In the genomic region with DNA sequence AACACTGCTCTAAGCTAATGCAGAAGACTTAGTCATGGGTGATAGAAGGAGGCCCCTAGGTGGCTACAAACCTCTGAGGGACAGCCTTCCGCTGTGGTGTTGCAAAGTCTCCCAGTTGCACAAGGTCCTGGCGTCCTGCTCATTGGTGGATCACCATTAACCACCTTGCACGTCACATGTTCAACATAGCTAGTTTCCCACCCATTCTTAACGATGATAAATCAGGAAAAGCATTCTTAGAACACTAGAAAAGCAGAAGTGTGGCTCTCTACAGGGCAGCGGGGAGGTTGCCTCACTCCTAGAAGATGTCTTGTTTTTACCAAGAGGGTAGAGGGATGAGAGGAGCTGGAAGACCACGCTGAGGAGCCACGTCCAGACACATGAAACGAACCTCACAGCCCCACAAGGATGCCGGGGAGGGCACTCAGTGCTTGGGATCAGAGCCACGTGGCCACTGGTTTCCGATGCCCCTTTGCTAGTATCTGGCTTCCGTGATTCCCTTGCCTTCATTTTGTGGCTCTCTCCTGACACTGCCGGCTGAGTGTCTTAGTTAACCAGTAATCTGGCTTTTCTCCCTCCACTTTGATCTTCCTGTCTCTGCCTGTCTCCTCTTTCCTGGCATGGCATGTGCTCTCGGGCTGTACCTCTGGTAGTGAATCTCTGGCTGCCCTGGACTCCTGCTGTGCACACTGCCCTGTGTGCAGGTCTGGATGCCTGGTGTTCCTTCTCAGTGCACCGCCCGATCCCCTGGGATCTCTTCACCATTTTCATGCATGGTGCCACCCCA, we compare ENCODE assay signal across 1 cellular context.
TF ChIP-seq lines count a peak whose summit lies in the region.

No MANE protein-coding gene starts in this region.

TF ChIP-seq in GM12878, 131 proteins besides CTCF, POLR2A, EP300 and RAD21 (continued from another document):
- TF ChIP-seq SREBF1 (IDR thresholded peaks at IDR 0.05; ENCODE audit: low read length) = no peak
- TF ChIP-seq, protein P1, sequence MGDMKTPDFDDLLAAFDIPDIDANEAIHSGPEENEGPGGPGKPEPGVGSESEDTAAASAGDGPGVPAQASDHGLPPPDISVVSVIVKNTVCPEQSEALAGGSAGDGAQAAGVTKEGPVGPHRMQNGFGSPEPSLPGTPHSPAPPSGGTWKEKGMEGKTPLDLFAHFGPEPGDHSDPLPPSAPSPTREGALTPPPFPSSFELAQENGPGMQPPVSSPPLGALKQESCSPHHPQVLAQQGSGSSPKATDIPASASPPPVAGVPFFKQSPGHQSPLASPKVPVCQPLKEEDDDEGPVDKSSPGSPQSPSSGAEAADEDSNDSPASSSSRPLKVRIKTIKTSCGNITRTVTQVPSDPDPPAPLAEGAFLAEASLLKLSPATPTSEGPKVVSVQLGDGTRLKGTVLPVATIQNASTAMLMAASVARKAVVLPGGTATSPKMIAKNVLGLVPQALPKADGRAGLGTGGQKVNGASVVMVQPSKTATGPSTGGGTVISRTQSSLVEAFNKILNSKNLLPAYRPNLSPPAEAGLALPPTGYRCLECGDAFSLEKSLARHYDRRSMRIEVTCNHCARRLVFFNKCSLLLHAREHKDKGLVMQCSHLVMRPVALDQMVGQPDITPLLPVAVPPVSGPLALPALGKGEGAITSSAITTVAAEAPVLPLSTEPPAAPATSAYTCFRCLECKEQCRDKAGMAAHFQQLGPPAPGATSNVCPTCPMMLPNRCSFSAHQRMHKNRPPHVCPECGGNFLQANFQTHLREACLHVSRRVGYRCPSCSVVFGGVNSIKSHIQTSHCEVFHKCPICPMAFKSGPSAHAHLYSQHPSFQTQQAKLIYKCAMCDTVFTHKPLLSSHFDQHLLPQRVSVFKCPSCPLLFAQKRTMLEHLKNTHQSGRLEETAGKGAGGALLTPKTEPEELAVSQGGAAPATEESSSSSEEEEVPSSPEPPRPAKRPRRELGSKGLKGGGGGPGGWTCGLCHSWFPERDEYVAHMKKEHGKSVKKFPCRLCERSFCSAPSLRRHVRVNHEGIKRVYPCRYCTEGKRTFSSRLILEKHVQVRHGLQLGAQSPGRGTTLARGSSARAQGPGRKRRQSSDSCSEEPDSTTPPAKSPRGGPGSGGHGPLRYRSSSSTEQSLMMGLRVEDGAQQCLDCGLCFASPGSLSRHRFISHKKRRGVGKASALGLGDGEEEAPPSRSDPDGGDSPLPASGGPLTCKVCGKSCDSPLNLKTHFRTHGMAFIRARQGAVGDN (IDR thresholded peaks at IDR 0.05) = no peak; the same call in 1 of the 2 replicates
- TF ChIP-seq MEF2B (IDR thresholded peaks at IDR 0.05; ENCODE audit: partially characterized antibody, poor library complexity, severe bottlenecking) = peak; percentile 92
- no peak for TF ChIP-seq BRCA1 (IDR thresholded peaks at IDR 0.05; ENCODE audit: low read depth, low read length)
- no peak for TF ChIP-seq EZH2 (IDR thresholded peaks at IDR 0.05; ENCODE audit: borderline replicate concordance, control insufficient read depth, low read depth, low read length)
- TF ChIP-seq BCL3 (IDR thresholded peaks at IDR 0.05; ENCODE audit: borderline replicate concordance, insufficient read depth, low read depth, low read length, poor library complexity, severe bottlenecking) = peak; percentile 18
- no peak for TF ChIP-seq MTA2 (IDR thresholded peaks at IDR 0.05; ENCODE audit: low read depth)
- no peak for TF ChIP-seq HCFC1 (IDR thresholded peaks at IDR 0.05; ENCODE audit: low read length)
- no peak for TF ChIP-seq KAT2A (conservative IDR thresholded peaks at IDR 0.05; ENCODE audit: control insufficient read depth, low read depth, low read length)
- no peak for TF ChIP-seq MXI1 (IDR thresholded peaks at IDR 0.05; ENCODE audit: low read depth, low read length)
